ENCODE assay signal across 13 cellular contexts in the genomic region with DNA sequence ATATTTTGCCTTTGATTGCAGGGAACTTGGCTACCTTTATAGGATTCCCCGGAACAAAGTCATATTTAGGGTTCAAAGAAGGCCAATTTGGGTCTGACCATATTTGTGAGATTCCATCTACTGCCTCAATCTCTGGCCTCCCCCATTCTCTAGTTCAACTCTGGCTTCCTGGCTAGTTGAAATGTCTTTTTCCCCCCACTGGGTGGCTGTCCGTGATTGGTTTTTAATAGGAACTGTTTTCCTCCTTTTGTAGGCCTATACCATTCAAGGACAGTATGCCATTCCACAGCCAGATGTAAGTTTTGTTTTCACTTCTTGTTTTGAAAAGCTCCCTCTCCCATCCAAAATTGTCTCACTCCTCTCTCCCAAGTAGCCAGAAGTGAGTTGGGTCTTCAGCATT. TPM values are rescaled to one million over a fixed set of nuclear protein-coding genes. Genes with fewer than 3 reads are reported as not detected.
DNase-seq lines count a peak whose midpoint lies in the region; TF ChIP-seq lines count a peak whose summit lies in the region.
"Had no signal": no experiment of that assay in that cellular context is flagged by ENCODE, and none has a peak within 500 bp of the region (broad histone marks: within the 10 kb centered on the region; RNA-seq: fewer than 3 reads in every experiment).

No MANE protein-coding gene starts in this region.

- H3K4me1 Mint-ChIP-seq in Caco-2 (ENCODE audit: low read depth, unreplicated experiment) = peaks cover 18% of the 10 kb centered on the region

- intact Hi-C loops in Caco-2 (cut with micrococcal nuclease; ENCODE audit: unreplicated experiment) = loop anchor here (1.0 kb wide), 1 partner anchor 43 kb away; no protein-coding TSS in a partner anchor

- DNase-seq in Caco-2 = peak in 1 of 2 experiments; percentile 8
- no peak for DNase-seq in pons (ENCODE audit: low spot score)
- no peak for DNase-seq in NOMO-1 (lab: John Stamatoyannopoulos, UW; ENCODE audit: unreplicated experiment in 2 of 2)
- DNase-seq in effector memory CD4-positive, alpha-beta T cell = no peak
- DNase-seq: activated B cell treated with CpG ODN at 0.5 μM for 24 hours; central memory CD4-positive, alpha-beta T cell; NCI-H446; uterus had no signal

- no peaks in the 10 kb centered on the region for H3K9me3 ChIP-seq in Caco-2
- H3K9me3 ChIP-seq in effector memory CD4-positive, alpha-beta T cell (ENCODE audit: control insufficient read depth, low read length) = no peaks in the 10 kb centered on the region
- H3K9me3 ChIP-seq: uterus had no signal

- H3K4me3 Mint-ChIP-seq in Caco-2 (ENCODE audit: unreplicated experiment) = no peak overlapping the region
- H3K4me3 Mint-ChIP-seq: activated B cell treated with CpG ODN at 0.5 μM for 24 hours had no signal

- peaks cover 18% of the 10 kb centered on the region for H3K36me3 ChIP-seq in Caco-2 (ENCODE audit: control insufficient read depth, insufficient read depth, low read length)
- peaks cover 97% of the 10 kb centered on the region for H3K36me3 ChIP-seq in effector memory CD4-positive, alpha-beta T cell (ENCODE audit: control insufficient read depth, insufficient read depth, low read length)
- H3K36me3 ChIP-seq: uterus had no signal

- TF ChIP-seq CTCF in 22Rv1 (IDR thresholded peaks at IDR 0.05) (no peak), Caco-2 (IDR thresholded peaks at IDR 0.05; ENCODE audit: insufficient read depth in 1 of 2, low read depth in 1 of 2, low read length in 1 of 2, severe bottlenecking in 1 of 2, unreplicated experiment in 1 of 2) (no peak)

- no peaks in the 10 kb centered on the region for H3K27me3 Mint-ChIP-seq in Caco-2 (ENCODE audit: insufficient read depth, unreplicated experiment)
- H3K27me3 Mint-ChIP-seq: activated B cell treated with CpG ODN at 0.5 μM for 24 hours had no signal

- POLR2A ChIA-PET in Caco-2 (lab: Charles Lee) = interaction anchor here (0.6 kb wide), 1 partner anchor 8 kb away, joined by 9 read pairs; no protein-coding TSS in a partner anchor

- no peaks in the 10 kb centered on the region for H3K27me3 ChIP-seq in Caco-2 (replicated peaks; ENCODE audit: control insufficient read depth, insufficient read depth, low read length)
- H3K27me3 ChIP-seq in effector memory CD4-positive, alpha-beta T cell (replicated peaks; ENCODE audit: control insufficient read depth, insufficient read depth, low read length, poor library complexity, severe bottlenecking) = no peaks in the 10 kb centered on the region
- H3K27me3 ChIP-seq: uterus had no signal

- no TSS peak for BruUV-seq in Caco-2 (replicated peaks; lab: Mats Ljungman, UMichigan)

- H3K9me3 Mint-ChIP-seq in Caco-2 (ENCODE audit: unreplicated experiment) = no peaks in the 10 kb centered on the region
- H3K9me3 Mint-ChIP-seq: activated B cell treated with CpG ODN at 0.5 μM for 24 hours had no signal

- peak overlapping the region; percentile 59 for H3K27ac Mint-ChIP-seq in Caco-2 (ENCODE audit: unreplicated experiment)
- H3K27ac Mint-ChIP-seq: activated B cell treated with CpG ODN at 0.5 μM for 24 hours had no signal

- 0 out of 2 replicates have a peak overlapping the region, but pooled peaks have one; percentile 3 for H3K27ac ChIP-seq in 22Rv1
- peak overlapping the region; percentile 11 for H3K27ac ChIP-seq in cingulate gyrus (ENCODE audit: low read depth, low read length)
- H3K27ac ChIP-seq in effector memory CD4-positive, alpha-beta T cell (ENCODE audit: insufficient read depth, low read length, poor library complexity, severe bottlenecking) = no peak overlapping the region
- H3K27ac ChIP-seq: C4-2B, uterus had no signal

- no peaks in the 10 kb centered on the region for H3K4me1 ChIP-seq in Caco-2
- no peaks in the 10 kb centered on the region for H3K4me1 ChIP-seq in effector memory CD4-positive, alpha-beta T cell (ENCODE audit: control insufficient read depth, insufficient read depth, low read length, poor library complexity, severe bottlenecking)
- H3K4me1 ChIP-seq: uterus had no signal

- H3K4me3 ChIP-seq in Caco-2 (ENCODE audit: low read depth, low read length) = no peak overlapping the region
- H3K4me3 ChIP-seq in effector memory CD4-positive, alpha-beta T cell (ENCODE audit: insufficient read depth, low read depth, low read length, poor library complexity, severe bottlenecking) = no peak overlapping the region
- H3K4me3 ChIP-seq: smooth muscle cell, uterus had no signal

- CTCF ChIA-PET in Caco-2 (lab: Charles Lee) = interaction anchor here (1.1 kb wide), 1 partner anchor 28 kb away, joined by 5 read pairs; no protein-coding TSS in a partner anchor

- peaks cover 100% of the 10 kb centered on the region for H3K36me3 Mint-ChIP-seq in Caco-2 (ENCODE audit: insufficient read depth, unreplicated experiment)

RNA-seq across cellular contexts. Expression of gene PCBP2, which starts 13.8 kb away (rescaled TPM):
- 1,036 and 1,143 TPM in 2 replicates for total RNA-seq in Caco-2 (2022)

RNA-seq across cellular contexts. Expression of gene PRR13, which starts 24.1 kb away (rescaled TPM):
- total RNA-seq in Caco-2 (2022) = 395 and 400 TPM in 2 replicates

RNA-seq across cellular contexts. Expression of gene MAP3K12, which starts 33.6 kb away (rescaled TPM):
- total RNA-seq in Caco-2 (2022) = 2.4 and 3.9 TPM in 2 replicates

RNA-seq across cellular contexts. Expression of gene TARBP2, which starts 35.4 kb away (rescaled TPM):
- total RNA-seq in Caco-2 (2022) = 43.9 and 50.7 TPM in 2 replicates

RNA-seq across cellular contexts. Expression of gene NPFF, which starts 41.6 kb away (rescaled TPM):
- 2.4 TPM in 1 of 2 replicates, not detected in the other for total RNA-seq in Caco-2 (2022)
- total RNA-seq: activated B cell treated with CpG ODN at 0.5 μM for 24 hours, myocyte, smooth muscle cell, uterus had no signal
